ENCODE assay signal across 1 cellular context in the genomic region with DNA sequence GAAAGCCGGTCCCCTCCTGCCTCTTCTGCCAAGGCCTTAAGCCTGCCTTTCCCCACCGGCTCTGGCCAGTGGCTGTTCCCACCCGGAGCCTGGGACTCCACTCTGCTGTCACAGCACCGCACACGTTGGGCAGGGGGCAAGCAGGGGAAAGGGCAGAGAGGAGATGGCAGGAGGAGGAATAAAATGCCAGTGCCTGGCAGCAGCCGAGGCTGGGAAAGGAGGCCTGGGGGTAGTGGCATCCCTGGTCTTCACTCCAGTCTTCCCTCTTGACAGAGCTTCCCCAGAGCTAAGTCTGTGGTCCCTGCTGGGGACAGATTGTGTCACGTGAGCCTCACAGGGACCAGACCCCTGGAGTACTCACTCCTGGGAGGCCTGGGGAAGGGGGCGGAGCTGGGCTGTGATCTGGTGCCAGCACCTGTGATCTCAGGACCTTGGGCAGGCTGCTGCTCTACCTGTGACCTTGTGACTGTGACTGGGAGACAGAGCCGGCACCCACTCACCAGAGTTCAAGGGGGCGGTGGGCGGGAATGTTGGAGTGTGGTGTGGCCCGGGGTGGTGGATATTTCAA.
TF ChIP-seq lines count a peak whose summit lies in the region.

No MANE protein-coding gene starts in this region.

TF ChIP-seq in HepG2, 621 proteins besides CTCF, POLR2A, EP300 and RAD21 (continued from another document and continues in another):
- TF ChIP-seq, protein P1, sequence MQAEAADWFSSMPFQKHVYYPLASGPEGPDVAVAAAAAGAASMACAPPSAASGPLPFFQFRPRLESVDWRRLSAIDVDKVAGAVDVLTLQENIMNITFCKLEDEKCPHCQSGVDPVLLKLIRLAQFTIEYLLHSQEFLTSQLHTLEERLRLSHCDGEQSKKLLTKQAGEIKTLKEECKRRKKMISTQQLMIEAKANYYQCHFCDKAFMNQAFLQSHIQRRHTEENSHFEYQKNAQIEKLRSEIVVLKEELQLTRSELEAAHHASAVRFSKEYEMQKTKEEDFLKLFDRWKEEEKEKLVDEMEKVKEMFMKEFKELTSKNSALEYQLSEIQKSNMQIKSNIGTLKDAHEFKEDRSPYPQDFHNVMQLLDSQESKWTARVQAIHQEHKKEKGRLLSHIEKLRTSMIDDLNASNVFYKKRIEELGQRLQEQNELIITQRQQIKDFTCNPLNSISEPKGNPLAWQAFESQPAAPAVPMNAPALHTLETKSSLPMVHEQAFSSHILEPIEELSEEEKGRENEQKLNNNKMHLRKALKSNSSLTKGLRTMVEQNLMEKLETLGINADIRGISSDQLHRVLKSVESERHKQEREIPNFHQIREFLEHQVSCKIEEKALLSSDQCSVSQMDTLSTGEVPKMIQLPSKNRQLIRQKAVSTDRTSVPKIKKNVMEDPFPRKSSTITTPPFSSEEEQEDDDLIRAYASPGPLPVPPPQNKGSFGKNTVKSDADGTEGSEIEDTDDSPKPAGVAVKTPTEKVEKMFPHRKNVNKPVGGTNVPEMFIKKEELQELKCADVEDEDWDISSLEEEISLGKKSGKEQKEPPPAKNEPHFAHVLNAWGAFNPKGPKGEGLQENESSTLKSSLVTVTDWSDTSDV (CRISPR knock-in tag; IDR thresholded peaks at IDR 0.05), result peak; percentile 87; the same call in 1 of the 2 replicates
- TF ChIP-seq ELF3 (CRISPR knock-in tag; IDR thresholded peaks at IDR 0.05) (peak; percentile 66), ZNF724P (CRISPR knock-in tag; IDR thresholded peaks at IDR 0.05; ENCODE audit: borderline replicate concordance) (no peak), ZNF343 (CRISPR knock-in tag; IDR thresholded peaks at IDR 0.05) (0 out of 2 replicates have a peak, but pooled peaks have one; percentile 19), KLF12 (CRISPR knock-in tag; IDR thresholded peaks at IDR 0.05; ENCODE audit: borderline replicate concordance) (peak; percentile 69; the same call in 1 of the 2 replicates), NAIF1 (CRISPR knock-in tag; IDR thresholded peaks at IDR 0.05; ENCODE audit: borderline replicate concordance) (no peak; the same call in 1 of the 2 replicates), RARA (CRISPR knock-in tag; IDR thresholded peaks at IDR 0.05) (peak; percentile 98), ZIK1 (CRISPR knock-in tag; IDR thresholded peaks at IDR 0.05; ENCODE audit: borderline replicate concordance, low read depth) (peak; percentile 68; the same call in 1 of the 2 replicates), ZNF503 (CRISPR knock-in tag; IDR thresholded peaks at IDR 0.05) (peak; percentile 82; the same call in 1 of the 2 replicates), SALL2 (CRISPR knock-in tag; IDR thresholded peaks at IDR 0.05) (peak; percentile 87; the same call in 1 of the 2 replicates), TRAFD1 (CRISPR knock-in tag; IDR thresholded peaks at IDR 0.05; ENCODE audit: borderline replicate concordance) (peak; percentile 85; the same call in 1 of the 2 replicates), MIXL1 (CRISPR knock-in tag; IDR thresholded peaks at IDR 0.05) (no peak), ZNF296 (CRISPR knock-in tag; conservative IDR thresholded peaks at IDR 0.05) (no peak), SMAD3 (CRISPR knock-in tag; IDR thresholded peaks at IDR 0.05) (peak; percentile 64), NFYC (CRISPR knock-in tag; IDR thresholded peaks at IDR 0.05) (peak; percentile 15; the same call in 1 of the 2 replicates), PCBP2 (optimal IDR thresholded peaks at IDR 0.05; ENCODE audit: low read depth, low read length, poor library complexity, severe bottlenecking) (no peak), HDAC6 (IDR thresholded peaks at IDR 0.05; ENCODE audit: low read depth, low read length) (no peak), EED (CRISPR knock-in tag; IDR thresholded peaks at IDR 0.05) (0 out of 2 replicates have a peak, but pooled peaks have one; percentile 15), XRCC5 (optimal IDR thresholded peaks at IDR 0.05; ENCODE audit: low read length) (peak; percentile 19)
- TF ChIP-seq, protein P2, sequence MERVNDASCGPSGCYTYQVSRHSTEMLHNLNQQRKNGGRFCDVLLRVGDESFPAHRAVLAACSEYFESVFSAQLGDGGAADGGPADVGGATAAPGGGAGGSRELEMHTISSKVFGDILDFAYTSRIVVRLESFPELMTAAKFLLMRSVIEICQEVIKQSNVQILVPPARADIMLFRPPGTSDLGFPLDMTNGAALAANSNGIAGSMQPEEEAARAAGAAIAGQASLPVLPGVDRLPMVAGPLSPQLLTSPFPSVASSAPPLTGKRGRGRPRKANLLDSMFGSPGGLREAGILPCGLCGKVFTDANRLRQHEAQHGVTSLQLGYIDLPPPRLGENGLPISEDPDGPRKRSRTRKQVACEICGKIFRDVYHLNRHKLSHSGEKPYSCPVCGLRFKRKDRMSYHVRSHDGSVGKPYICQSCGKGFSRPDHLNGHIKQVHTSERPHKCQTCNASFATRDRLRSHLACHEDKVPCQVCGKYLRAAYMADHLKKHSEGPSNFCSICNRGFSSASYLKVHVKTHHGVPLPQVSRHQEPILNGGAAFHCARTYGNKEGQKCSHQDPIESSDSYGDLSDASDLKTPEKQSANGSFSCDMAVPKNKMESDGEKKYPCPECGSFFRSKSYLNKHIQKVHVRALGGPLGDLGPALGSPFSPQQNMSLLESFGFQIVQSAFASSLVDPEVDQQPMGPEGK (CRISPR knock-in tag; IDR thresholded peaks at IDR 0.05), result peak; percentile 89
- TF ChIP-seq, protein P3, sequence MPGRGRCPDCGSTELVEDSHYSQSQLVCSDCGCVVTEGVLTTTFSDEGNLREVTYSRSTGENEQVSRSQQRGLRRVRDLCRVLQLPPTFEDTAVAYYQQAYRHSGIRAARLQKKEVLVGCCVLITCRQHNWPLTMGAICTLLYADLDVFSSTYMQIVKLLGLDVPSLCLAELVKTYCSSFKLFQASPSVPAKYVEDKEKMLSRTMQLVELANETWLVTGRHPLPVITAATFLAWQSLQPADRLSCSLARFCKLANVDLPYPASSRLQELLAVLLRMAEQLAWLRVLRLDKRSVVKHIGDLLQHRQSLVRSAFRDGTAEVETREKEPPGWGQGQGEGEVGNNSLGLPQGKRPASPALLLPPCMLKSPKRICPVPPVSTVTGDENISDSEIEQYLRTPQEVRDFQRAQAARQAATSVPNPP (CRISPR knock-in tag; IDR thresholded peaks at IDR 0.05), result no peak
- TF ChIP-seq, protein P4, sequence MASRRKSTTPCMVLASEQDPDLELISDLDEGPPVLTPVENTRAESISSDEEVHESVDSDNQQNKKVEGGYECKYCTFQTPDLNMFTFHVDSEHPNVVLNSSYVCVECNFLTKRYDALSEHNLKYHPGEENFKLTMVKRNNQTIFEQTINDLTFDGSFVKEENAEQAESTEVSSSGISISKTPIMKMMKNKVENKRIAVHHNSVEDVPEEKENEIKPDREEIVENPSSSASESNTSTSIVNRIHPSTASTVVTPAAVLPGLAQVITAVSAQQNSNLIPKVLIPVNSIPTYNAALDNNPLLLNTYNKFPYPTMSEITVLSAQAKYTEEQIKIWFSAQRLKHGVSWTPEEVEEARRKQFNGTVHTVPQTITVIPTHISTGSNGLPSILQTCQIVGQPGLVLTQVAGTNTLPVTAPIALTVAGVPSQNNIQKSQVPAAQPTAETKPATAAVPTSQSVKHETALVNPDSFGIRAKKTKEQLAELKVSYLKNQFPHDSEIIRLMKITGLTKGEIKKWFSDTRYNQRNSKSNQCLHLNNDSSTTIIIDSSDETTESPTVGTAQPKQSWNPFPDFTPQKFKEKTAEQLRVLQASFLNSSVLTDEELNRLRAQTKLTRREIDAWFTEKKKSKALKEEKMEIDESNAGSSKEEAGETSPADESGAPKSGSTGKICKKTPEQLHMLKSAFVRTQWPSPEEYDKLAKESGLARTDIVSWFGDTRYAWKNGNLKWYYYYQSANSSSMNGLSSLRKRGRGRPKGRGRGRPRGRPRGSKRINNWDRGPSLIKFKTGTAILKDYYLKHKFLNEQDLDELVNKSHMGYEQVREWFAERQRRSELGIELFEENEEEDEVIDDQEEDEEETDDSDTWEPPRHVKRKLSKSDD (CRISPR knock-in tag; IDR thresholded peaks at IDR 0.05; ENCODE audit: low read depth), result peak; percentile 80
- TF ChIP-seq, protein P5, sequence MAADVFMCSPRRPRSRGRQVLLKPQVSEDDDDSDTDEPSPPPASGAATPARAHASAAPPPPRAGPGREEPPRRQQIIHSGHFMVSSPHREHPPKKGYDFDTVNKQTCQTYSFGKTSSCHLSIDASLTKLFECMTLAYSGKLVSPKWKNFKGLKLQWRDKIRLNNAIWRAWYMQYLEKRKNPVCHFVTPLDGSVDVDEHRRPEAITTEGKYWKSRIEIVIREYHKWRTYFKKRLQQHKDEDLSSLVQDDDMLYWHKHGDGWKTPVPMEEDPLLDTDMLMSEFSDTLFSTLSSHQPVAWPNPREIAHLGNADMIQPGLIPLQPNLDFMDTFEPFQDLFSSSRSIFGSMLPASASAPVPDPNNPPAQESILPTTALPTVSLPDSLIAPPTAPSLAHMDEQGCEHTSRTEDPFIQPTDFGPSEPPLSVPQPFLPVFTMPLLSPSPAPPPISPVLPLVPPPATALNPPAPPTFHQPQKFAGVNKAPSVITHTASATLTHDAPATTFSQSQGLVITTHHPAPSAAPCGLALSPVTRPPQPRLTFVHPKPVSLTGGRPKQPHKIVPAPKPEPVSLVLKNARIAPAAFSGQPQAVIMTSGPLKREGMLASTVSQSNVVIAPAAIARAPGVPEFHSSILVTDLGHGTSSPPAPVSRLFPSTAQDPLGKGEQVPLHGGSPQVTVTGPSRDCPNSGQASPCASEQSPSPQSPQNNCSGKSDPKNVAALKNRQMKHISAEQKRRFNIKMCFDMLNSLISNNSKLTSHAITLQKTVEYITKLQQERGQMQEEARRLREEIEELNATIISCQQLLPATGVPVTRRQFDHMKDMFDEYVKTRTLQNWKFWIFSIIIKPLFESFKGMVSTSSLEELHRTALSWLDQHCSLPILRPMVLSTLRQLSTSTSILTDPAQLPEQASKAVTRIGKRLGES (CRISPR knock-in tag; IDR thresholded peaks at IDR 0.05; ENCODE audit: borderline replicate concordance), result peak; percentile 71; the same call in 1 of the 2 replicates
- TF ChIP-seq, protein P6, sequence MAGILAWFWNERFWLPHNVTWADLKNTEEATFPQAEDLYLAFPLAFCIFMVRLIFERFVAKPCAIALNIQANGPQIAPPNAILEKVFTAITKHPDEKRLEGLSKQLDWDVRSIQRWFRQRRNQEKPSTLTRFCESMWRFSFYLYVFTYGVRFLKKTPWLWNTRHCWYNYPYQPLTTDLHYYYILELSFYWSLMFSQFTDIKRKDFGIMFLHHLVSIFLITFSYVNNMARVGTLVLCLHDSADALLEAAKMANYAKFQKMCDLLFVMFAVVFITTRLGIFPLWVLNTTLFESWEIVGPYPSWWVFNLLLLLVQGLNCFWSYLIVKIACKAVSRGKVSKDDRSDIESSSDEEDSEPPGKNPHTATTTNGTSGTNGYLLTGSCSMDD (CRISPR knock-in tag; IDR thresholded peaks at IDR 0.05), result no peak
- TF ChIP-seq, protein P7, sequence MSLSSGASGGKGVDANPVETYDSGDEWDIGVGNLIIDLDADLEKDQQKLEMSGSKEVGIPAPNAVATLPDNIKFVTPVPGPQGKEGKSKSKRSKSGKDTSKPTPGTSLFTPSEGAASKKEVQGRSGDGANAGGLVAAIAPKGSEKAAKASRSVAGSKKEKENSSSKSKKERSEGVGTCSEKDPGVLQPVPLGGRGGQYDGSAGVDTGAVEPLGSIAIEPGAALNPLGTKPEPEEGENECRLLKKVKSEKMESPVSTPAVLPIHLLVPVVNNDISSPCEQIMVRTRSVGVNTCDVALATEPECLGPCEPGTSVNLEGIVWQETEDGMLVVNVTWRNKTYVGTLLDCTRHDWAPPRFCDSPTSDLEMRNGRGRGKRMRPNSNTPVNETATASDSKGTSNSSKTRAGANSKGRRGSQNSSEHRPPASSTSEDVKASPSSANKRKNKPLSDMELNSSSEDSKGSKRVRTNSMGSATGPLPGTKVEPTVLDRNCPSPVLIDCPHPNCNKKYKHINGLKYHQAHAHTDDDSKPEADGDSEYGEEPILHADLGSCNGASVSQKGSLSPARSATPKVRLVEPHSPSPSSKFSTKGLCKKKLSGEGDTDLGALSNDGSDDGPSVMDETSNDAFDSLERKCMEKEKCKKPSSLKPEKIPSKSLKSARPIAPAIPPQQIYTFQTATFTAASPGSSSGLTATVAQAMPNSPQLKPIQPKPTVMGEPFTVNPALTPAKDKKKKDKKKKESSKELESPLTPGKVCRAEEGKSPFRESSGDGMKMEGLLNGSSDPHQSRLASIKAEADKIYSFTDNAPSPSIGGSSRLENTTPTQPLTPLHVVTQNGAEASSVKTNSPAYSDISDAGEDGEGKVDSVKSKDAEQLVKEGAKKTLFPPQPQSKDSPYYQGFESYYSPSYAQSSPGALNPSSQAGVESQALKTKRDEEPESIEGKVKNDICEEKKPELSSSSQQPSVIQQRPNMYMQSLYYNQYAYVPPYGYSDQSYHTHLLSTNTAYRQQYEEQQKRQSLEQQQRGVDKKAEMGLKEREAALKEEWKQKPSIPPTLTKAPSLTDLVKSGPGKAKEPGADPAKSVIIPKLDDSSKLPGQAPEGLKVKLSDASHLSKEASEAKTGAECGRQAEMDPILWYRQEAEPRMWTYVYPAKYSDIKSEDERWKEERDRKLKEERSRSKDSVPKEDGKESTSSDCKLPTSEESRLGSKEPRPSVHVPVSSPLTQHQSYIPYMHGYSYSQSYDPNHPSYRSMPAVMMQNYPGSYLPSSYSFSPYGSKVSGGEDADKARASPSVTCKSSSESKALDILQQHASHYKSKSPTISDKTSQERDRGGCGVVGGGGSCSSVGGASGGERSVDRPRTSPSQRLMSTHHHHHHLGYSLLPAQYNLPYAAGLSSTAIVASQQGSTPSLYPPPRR (CRISPR knock-in tag; IDR thresholded peaks at IDR 0.05; ENCODE audit: borderline replicate concordance), result peak; percentile 95
